Comparison of ENCODE assay signal across 28 cellular contexts in the genomic region with DNA sequence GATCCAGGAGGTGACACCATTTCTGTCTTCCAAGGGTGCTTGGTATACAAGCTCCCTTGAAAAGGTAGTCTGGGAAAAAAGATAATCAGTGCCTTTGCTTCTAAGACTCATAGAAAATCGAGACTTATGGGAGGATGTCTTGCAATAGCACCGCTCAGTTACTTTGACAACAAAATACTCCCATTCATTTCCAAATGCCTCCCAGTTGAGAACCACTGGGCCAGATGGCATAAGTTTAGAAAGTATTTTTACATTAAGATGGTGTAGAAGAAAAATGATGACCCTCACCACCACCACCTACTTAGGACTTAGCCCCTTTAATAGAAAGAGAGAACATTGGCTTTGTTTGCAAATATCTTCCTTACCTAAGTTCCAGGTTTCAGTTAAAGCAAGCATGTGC.
"Had no signal": no experiment of that assay in that cellular context is flagged by ENCODE, and none has a peak within 500 bp of the region (broad histone marks: within the 10 kb centered on the region; RNA-seq: fewer than 3 reads in every experiment).

No MANE protein-coding gene starts in this region.

- H3K9me3 Mint-ChIP-seq: stimulated activated effector memory CD8-positive, alpha-beta T cell treated with anti-CD3 and anti-CD28 coated beads, Interleukin-12 subunit alpha, Interleukin-12 subunit beta, amount 100 ng/mL, for 72 hours; stimulated activated memory B cell treated with anti-CD40 and anti-IgM and Interleukin-4, amounts not matched to agents 10 μg/mL and 1 μg/mL and 100 μg/mL, for 72 hours; stimulated activated naive B cell treated with anti-CD40 and anti-IgM and Interleukin-4, amounts not matched to agents 10 μg/mL and 1 μg/mL and 100 μg/mL, for 72 hours; stimulated activated naive CD8-positive, alpha-beta T cell treated with anti-CD3 and anti-CD28 coated beads, Interleukin-15, amount 100 ng/mL, for 72 hours; stimulated activated naive CD8-positive, alpha-beta T cell treated with anti-CD3 and anti-CD28 coated beads, Interleukin-15, Interleukin-2, amounts not matched to agents 100 ng/mL and 50 ng/mL, for 24 hours; type B pancreatic cell had no signal

- H3K27ac ChIP-seq: stomach, suprapubic skin, testis, thoracic aorta, thyroid gland, tibial artery, tibial nerve, transverse colon, upper lobe of left lung, upper lobe of right lung, uterus, vagina had no signal

- H3K9me3 ChIP-seq: stomach, suprapubic skin, testis, thoracic aorta, thyroid gland, tibial artery, tibial nerve, transverse colon, upper lobe of left lung, upper lobe of right lung, uterus, vagina had no signal

- H3K27me3 ChIP-seq: stomach, suprapubic skin, testis, thyroid gland, tibial artery, tibial nerve, transverse colon, upper lobe of left lung, upper lobe of right lung, uterus, vagina had no signal

- H3K36me3 ChIP-seq: uterus had no signal

- H3K27me3 Mint-ChIP-seq: stimulated activated memory B cell treated with anti-CD40 and anti-IgM and Interleukin-4, amounts not matched to agents 10 μg/mL and 1 μg/mL and 100 μg/mL, for 72 hours; stimulated activated naive B cell treated with anti-CD40 and anti-IgM and Interleukin-4, amounts not matched to agents 10 μg/mL and 1 μg/mL and 100 μg/mL, for 72 hours; stimulated activated naive CD8-positive, alpha-beta T cell treated with anti-CD3 and anti-CD28 coated beads, Interleukin-15, amount 100 ng/mL, for 72 hours; stimulated activated naive CD8-positive, alpha-beta T cell treated with anti-CD3 and anti-CD28 coated beads, Interleukin-15, Interleukin-2, amounts not matched to agents 100 ng/mL and 50 ng/mL, for 24 hours; type B pancreatic cell had no signal

- H3K27ac Mint-ChIP-seq: stimulated activated effector memory CD8-positive, alpha-beta T cell treated with anti-CD3 and anti-CD28 coated beads, Interleukin-12 subunit alpha, Interleukin-12 subunit beta, amount 100 ng/mL, for 72 hours; stimulated activated memory B cell treated with anti-CD40 and anti-IgM and Interleukin-4, amounts not matched to agents 10 μg/mL and 1 μg/mL and 100 μg/mL, for 72 hours; stimulated activated naive B cell treated with anti-CD40 and anti-IgM and Interleukin-4, amounts not matched to agents 10 μg/mL and 1 μg/mL and 100 μg/mL, for 72 hours; stimulated activated naive CD8-positive, alpha-beta T cell treated with anti-CD3 and anti-CD28 coated beads, Interleukin-15, amount 100 ng/mL, for 72 hours; stimulated activated naive CD8-positive, alpha-beta T cell treated with anti-CD3 and anti-CD28 coated beads, Interleukin-15, Interleukin-2, amounts not matched to agents 100 ng/mL and 50 ng/mL, for 24 hours; type B pancreatic cell had no signal

- H3K4me3 Mint-ChIP-seq: stimulated activated effector memory CD8-positive, alpha-beta T cell treated with anti-CD3 and anti-CD28 coated beads, Interleukin-12 subunit alpha, Interleukin-12 subunit beta, amount 100 ng/mL, for 72 hours; stimulated activated memory B cell treated with anti-CD40 and anti-IgM and Interleukin-4, amounts not matched to agents 10 μg/mL and 1 μg/mL and 100 μg/mL, for 72 hours; stimulated activated naive B cell treated with anti-CD40 and anti-IgM and Interleukin-4, amounts not matched to agents 10 μg/mL and 1 μg/mL and 100 μg/mL, for 72 hours; stimulated activated naive CD8-positive, alpha-beta T cell treated with anti-CD3 and anti-CD28 coated beads, Interleukin-15, amount 100 ng/mL, for 72 hours; stimulated activated naive CD8-positive, alpha-beta T cell treated with anti-CD3 and anti-CD28 coated beads, Interleukin-15, Interleukin-2, amounts not matched to agents 100 ng/mL and 50 ng/mL, for 24 hours; type B pancreatic cell had no signal

- H3K4me3 ChIP-seq: stomach, suprapubic skin, testis, thoracic aorta, thyroid gland, tibial artery, tibial nerve, transverse colon, upper lobe of left lung, upper lobe of right lung, uterus, vagina had no signal

- DNase-seq: stimulated activated CD4-positive, alpha-beta T cell treated with anti-CD3 and anti-CD28 coated beads, Interleukin-2, amount 100 ng/mL, for 48 hours; stimulated activated CD4-positive, alpha-beta T cell treated with anti-CD3 and anti-CD28 coated beads, Interleukin-4, amount 100 ng/mL, for 1 hour; stimulated activated CD4-positive, alpha-beta T cell treated with anti-CD3 and anti-CD28 coated beads, Interleukin-4, amount 100 ng/mL, for 24 hours; stimulated activated CD4-positive, alpha-beta T cell treated with anti-CD3 and anti-CD28 coated beads, Interleukin-4, amount 100 ng/mL, for 4 hours; stimulated activated CD8-positive, alpha-beta memory T cell treated with anti-CD3 and anti-CD28 coated beads, Interleukin-4, amount 100 ng/mL, for 48 hours; stimulated activated naive B cell treated with anti-CD40 and anti-IgM and Interleukin-4, amounts not matched to agents 10 μg/mL and 1 μg/mL and 100 μg/mL, for 72 hours; stimulated activated naive CD4-positive, alpha-beta T cell; stimulated activated naive CD4-positive, alpha-beta T cell treated with Interleukin-2 at 50 U/mL for 16 hours; stimulated activated naive CD8-positive, alpha-beta T cell treated with anti-CD3 and anti-CD28 coated beads, Interleukin-15, amount 100 ng/mL, for 72 hours; stimulated activated naive CD8-positive, alpha-beta T cell treated with anti-CD3 and anti-CD28 coated beads, Interleukin-15, Interleukin-2, amounts not matched to agents 100 U/mL and 50 U/mL, for 24 hours; stomach; substantia nigra; testis; thyroid gland; tibial artery; transverse colon; trophoblast cell; upper lobe of left lung; upper lobe of right lung; uterus had no signal
